Comparison of ENCODE assay signal across 16 cellular contexts in the genomic region with DNA sequence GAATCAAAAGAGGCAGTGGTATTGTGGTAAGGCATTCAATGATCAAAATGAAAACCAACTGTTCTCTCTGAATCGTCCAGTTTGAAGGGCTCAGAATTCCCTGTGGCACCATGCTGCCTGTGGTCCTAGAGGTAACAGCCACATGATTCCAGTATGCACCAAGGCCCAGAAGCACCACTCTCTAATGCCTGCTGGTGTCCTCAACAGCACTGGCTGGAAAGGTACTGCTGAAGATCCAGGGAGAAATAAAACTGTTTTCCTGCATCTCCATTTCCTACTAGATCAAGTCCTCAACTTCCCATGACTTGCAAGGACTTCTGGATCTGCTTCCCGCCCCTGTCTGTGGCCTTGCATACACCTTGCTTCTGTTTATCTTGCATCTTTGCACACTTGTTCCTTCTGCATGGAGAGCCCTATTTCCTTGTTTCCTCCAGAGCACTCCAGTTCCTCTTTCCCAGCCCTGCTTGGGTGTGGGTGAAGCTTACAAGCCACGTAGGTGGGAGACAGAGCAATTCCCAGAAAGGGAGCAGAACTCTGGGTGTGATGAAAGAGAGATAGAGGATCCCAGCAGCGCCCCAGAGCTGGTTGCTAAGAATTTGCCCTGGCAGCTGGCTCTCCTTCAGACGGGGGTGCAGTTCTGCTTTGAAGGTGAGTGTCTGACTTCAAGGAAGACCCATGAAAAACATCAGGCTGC. TPM values are rescaled to one million over a fixed set of nuclear protein-coding genes. Genes with fewer than 3 reads are reported as not detected.
A peak's percentile ranks its signal among the peaks of the same experiment; 100 is the strongest.
DNase-seq lines count a peak whose midpoint lies in the region; ATAC-seq, FAIRE-seq and TF ChIP-seq lines count a peak whose summit lies in the region.
"Had no signal": no experiment of that assay in that cellular context is flagged by ENCODE, and none has a peak within 500 bp of the region (broad histone marks: within the 10 kb centered on the region; RNA-seq: fewer than 3 reads in every experiment).

No MANE protein-coding gene starts in this region.

- WGBS in ovary, 3 donors: 21 to 36% (median 26%) methylated on average over 5 of the region's 5 CpGs

- TF ChIP-seq POLR2A in ovary (IDR thresholded peaks at IDR 0.05) (no peak), uterus (IDR thresholded peaks at IDR 0.05) (no peak), GM12892 (IDR thresholded peaks at IDR 0.05; ENCODE audit: low read depth, low read length) (no peak)

- H3K27me3 ChIP-seq in ovary (no peaks in the 10 kb centered on the region), uterus (no peaks in the 10 kb centered on the region)
- H3K27me3 ChIP-seq: gastroesophageal sphincter had no signal

- H3K36me3 Mint-ChIP-seq in activated naive CD8-positive, alpha-beta T cell treated with anti-CD3 and anti-CD28 coated beads, Interleukin-2, amount 10 ng/mL, durations not matched to agents 7 days and 5 days: peaks cover 3% of the 10 kb centered on the region
- no peaks in the 10 kb centered on the region for H3K36me3 Mint-ChIP-seq in activated naive CD8-positive, alpha-beta T cell treated with anti-CD3 and anti-CD28 coated beads, Interleukin-2, amount 50 U/mL, for 24 hours (ENCODE audit: low read depth)

- peak overlapping the region; percentile 9 for H3K27ac Mint-ChIP-seq in activated naive CD8-positive, alpha-beta T cell treated with anti-CD3 and anti-CD28 coated beads, Interleukin-2, amount 10 ng/mL, durations not matched to agents 7 days and 5 days
- H3K27ac Mint-ChIP-seq in activated naive CD8-positive, alpha-beta T cell treated with anti-CD3 and anti-CD28 coated beads, Interleukin-2, amount 50 U/mL, for 24 hours: no peak overlapping the region
- H3K27ac Mint-ChIP-seq: effector memory CD8-positive, alpha-beta T cell had no signal

- H3K4me1 Mint-ChIP-seq in activated naive CD8-positive, alpha-beta T cell treated with anti-CD3 and anti-CD28 coated beads, Interleukin-2, amount 10 ng/mL, durations not matched to agents 7 days and 5 days: peaks cover 28% of the 10 kb centered on the region
- H3K4me1 Mint-ChIP-seq in activated naive CD8-positive, alpha-beta T cell treated with anti-CD3 and anti-CD28 coated beads, Interleukin-2, amount 50 U/mL, for 24 hours: no peaks in the 10 kb centered on the region

- intact Hi-C loops in head of caudate nucleus (cut with DNase I) (loop anchor here (10.0 kb wide), 1 partner anchor 127 kb away; no protein-coding TSS in a partner anchor), ovary (cut with DNase I) (loop anchor here (2.0 to 5.0 kb wide), 4 partner anchors 99 to 199 kb away; a partner anchor contains a TSS), uterus (cut with DNase I; ENCODE audit: low total_unique reads) (loop anchor here (5.0 kb wide), 1 partner anchor 194 kb away; no protein-coding TSS in a partner anchor)

- H3K27me3 Mint-ChIP-seq in activated naive CD8-positive, alpha-beta T cell treated with anti-CD3 and anti-CD28 coated beads, Interleukin-2, amount 10 ng/mL, durations not matched to agents 7 days and 5 days: no peaks in the 10 kb centered on the region
- H3K27me3 Mint-ChIP-seq in activated naive CD8-positive, alpha-beta T cell treated with anti-CD3 and anti-CD28 coated beads, Interleukin-2, amount 50 U/mL, for 24 hours: no peaks in the 10 kb centered on the region
- H3K27me3 Mint-ChIP-seq: effector memory CD8-positive, alpha-beta T cell; stimulated activated naive CD8-positive, alpha-beta T cell treated with anti-CD3 and anti-CD28 coated beads, Interleukin-15, Interleukin-2, amounts not matched to agents 100 ng/mL and 50 ng/mL, for 24 hours had no signal

- H3K9me3 Mint-ChIP-seq in activated naive CD8-positive, alpha-beta T cell treated with anti-CD3 and anti-CD28 coated beads, Interleukin-2, amount 10 ng/mL, durations not matched to agents 7 days and 5 days: no peaks in the 10 kb centered on the region
- no peaks in the 10 kb centered on the region for H3K9me3 Mint-ChIP-seq in activated naive CD8-positive, alpha-beta T cell treated with anti-CD3 and anti-CD28 coated beads, Interleukin-2, amount 50 U/mL, for 24 hours
- H3K9me3 Mint-ChIP-seq: effector memory CD8-positive, alpha-beta T cell; stimulated activated naive CD8-positive, alpha-beta T cell treated with anti-CD3 and anti-CD28 coated beads, Interleukin-15, Interleukin-2, amounts not matched to agents 100 ng/mL and 50 ng/mL, for 24 hours had no signal

- POLR2A ChIA-PET in activated naive CD8-positive, alpha-beta T cell treated with anti-CD3 and anti-CD28 coated beads, Interleukin-2, amount 10 ng/mL, durations not matched to agents 7 days and 5 days (lab: Charles Lee): no interaction called here

- no peaks in the 10 kb centered on the region for H3K9me3 ChIP-seq in ovary
- H3K9me3 ChIP-seq in uterus: no peaks in the 10 kb centered on the region
- H3K9me3 ChIP-seq: gastroesophageal sphincter had no signal

- no peak for FAIRE-seq in GM12892 (lab: Jason Lieb, UNC)

- H3K27ac ChIP-seq in ovary (peak overlapping the region; percentile 57 to 72), uterus (peak overlapping the region; percentile 58 to 79)

- ATAC-seq in activated naive CD8-positive, alpha-beta T cell treated with anti-CD3 and anti-CD28 coated beads, Interleukin-2, amount 10 ng/mL, durations not matched to agents 7 days and 5 days (ENCODE audit: low read depth): no peak
- ATAC-seq in activated naive CD8-positive, alpha-beta T cell treated with anti-CD3 and anti-CD28 coated beads, Interleukin-2, amount 50 U/mL, for 24 hours: no peak
- ATAC-seq: effector memory CD8-positive, alpha-beta T cell; gastroesophageal sphincter had no signal

- H3K4me3 ChIP-seq in ovary (no peak overlapping the region), uterus (no peak overlapping the region)
- H3K4me3 ChIP-seq: gastroesophageal sphincter had no signal

- no peak overlapping the region for H3K4me3 Mint-ChIP-seq in activated naive CD8-positive, alpha-beta T cell treated with anti-CD3 and anti-CD28 coated beads, Interleukin-2, amount 10 ng/mL, durations not matched to agents 7 days and 5 days
- no peak overlapping the region for H3K4me3 Mint-ChIP-seq in activated naive CD8-positive, alpha-beta T cell treated with anti-CD3 and anti-CD28 coated beads, Interleukin-2, amount 50 U/mL, for 24 hours
- H3K4me3 Mint-ChIP-seq: effector memory CD8-positive, alpha-beta T cell; stimulated activated naive CD8-positive, alpha-beta T cell treated with anti-CD3 and anti-CD28 coated beads, Interleukin-15, Interleukin-2, amounts not matched to agents 100 ng/mL and 50 ng/mL, for 24 hours had no signal

- TF ChIP-seq CTCF in ovary (IDR thresholded peaks at IDR 0.05) (no peak), uterus (IDR thresholded peaks at IDR 0.05) (no peak)

- no peaks in the 10 kb centered on the region for H3K36me3 ChIP-seq in ovary
- no peaks in the 10 kb centered on the region for H3K36me3 ChIP-seq in uterus
- H3K36me3 ChIP-seq: gastroesophageal sphincter had no signal

- H3K4me1 ChIP-seq in ovary (ENCODE audit: insufficient read depth) (peaks cover 37% of the 10 kb centered on the region), uterus (peaks cover 15 to 18% of the 10 kb centered on the region in 2 donors)

- TF ChIP-seq EP300 in ovary (IDR thresholded peaks at IDR 0.05): no peak

- no peak for DNase-seq in activated naive CD8-positive, alpha-beta T cell treated with anti-CD3 and anti-CD28 coated beads, Interleukin-2, amount 10 ng/mL, durations not matched to agents 7 days and 5 days
- DNase-seq in activated naive CD8-positive, alpha-beta T cell treated with anti-CD3 and anti-CD28 coated beads, Interleukin-2, amount 50 U/mL, for 24 hours: no peak
- DNase-seq in head of caudate nucleus (peak in 39 of 42 donors; percentile 45 to 89 (median 66)), ovary (no peak), uterus (no peak), cerebellar cortex (ENCODE audit: low spot score) (no peak), GM12892 (ENCODE audit: insufficient read length) (no peak)
- DNase-seq in activated T-cell treated with anti-CD3 and anti-CD28 coated beads, Interleukin-2, amount 50 U/mL, for 1 hour: no peak
- DNase-seq: activated CD8-positive, alpha-beta memory T cell treated with anti-CD3 and anti-CD28 coated beads, Interleukin-2, amount 50 U/mL, for 4 hours; effector memory CD8-positive, alpha-beta T cell; NCI-H1417 treated with DMSO at 0.1 percent for 48 hours had no signal

RNA-seq across cellular contexts. Expression of a gene that starts 41.0 kb away (rescaled TPM):
- not detected for total RNA-seq in activated naive CD8-positive, alpha-beta T cell treated with anti-CD3 and anti-CD28 coated beads, Interleukin-2, amount 10 ng/mL, durations not matched to agents 7 days and 5 days
- total RNA-seq in ovary (1 to 10 TPM in 3 of 7 donors, under 1 TPM in 4; 0.23 to 2.3 (median 0.95) TPM), uterus (1 to 10 TPM in 1 of 4 donors, under 1 TPM in 1, not detected in 2; 0.97 to 2.8 TPM)
- 1 to 10 TPM in 1 of 2 donors, not detected in 1; 1.0 TPM for polyA plus RNA-seq in ovary
- polyA plus RNA-seq in GM12892 (2012; ENCODE audit: missing spikeins): not detected
- total RNA-seq: A172, posterior vena cava, SK-MEL-5 had no signal

Comparison
In these comparisons a context has a peak if more than half of its experiments do, and no peak if none do; other contexts are left out.
1. DNase-seq: peak in head of caudate nucleus (39 of 42); none in activated naive CD8-positive, alpha-beta T cell treated with anti-CD3 and anti-CD28 coated beads, Interleukin-2, amount 10 ng/mL, durations not matched to agents 7 days and 5 days (single experiment), activated naive CD8-positive, alpha-beta T cell treated with anti-CD3 and anti-CD28 coated beads, Interleukin-2, amount 50 U/mL, for 24 hours (single experiment), ovary (0 of 5), uterus (0 of 2), activated T-cell treated with anti-CD3 and anti-CD28 coated beads, Interleukin-2, amount 50 U/mL, for 1 hour (single experiment), cerebellar cortex (single experiment) and GM12892 (single experiment).